Comparison of ENCODE assay signal across 15 cellular contexts in the genomic region with DNA sequence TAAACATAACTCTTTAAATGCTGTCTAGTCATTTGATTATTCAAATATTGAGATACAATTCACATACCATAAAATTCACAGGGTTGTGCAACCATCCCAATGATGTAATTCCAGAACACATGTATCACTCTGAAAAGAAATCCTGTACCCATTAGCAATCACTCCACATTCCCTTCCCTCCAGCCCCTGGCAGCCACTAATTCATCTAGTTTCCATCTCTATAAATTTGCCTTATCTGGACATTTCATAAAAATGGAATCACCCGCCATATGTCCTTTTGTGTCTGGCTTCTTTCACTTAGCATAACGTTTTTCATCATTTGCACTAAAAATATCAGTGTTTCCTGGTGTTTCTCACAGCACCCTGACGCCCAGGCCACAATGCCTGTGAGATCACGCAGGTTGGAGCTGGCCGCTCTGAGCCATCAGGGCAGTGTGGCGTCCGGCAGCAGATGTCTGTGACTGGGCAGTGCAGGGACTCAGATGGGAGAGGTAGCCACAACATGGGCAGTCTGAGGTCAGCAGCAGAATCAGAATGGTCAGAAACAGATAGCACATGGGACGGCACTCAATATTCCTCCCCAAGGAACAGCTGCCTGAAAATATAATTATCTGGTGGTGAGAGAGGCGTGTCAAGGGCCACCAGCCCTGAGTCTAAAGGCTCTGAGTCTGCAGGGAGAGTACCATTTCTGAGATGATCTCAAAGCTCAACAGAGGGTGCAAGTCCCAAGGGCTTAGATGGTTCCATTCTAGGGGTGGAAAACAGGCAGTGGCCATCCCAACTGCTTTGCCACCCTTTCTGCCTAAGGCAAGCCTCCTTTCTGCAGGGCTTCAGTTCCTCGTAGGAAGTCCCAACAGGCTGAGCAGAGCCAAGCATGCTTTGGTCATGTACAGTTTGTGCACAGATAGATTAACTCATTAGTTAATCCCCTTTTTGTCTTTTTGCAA.
DNase-seq lines count a peak whose midpoint lies in the region; ATAC-seq, FAIRE-seq and TF ChIP-seq lines count a peak whose summit lies in the region.
"Had no signal": no experiment of that assay in that cellular context is flagged by ENCODE, and none has a peak within 500 bp of the region (broad histone marks: within the 10 kb centered on the region; RNA-seq: fewer than 3 reads in every experiment).

No MANE protein-coding gene starts in this region.

- H2BK12ac ChIP-seq in mesenchymal stem cell (ENCODE audit: low read length in 2 of 2): peak overlapping the region in 1 of 2 experiments; percentile 55

- H3K36me3 Mint-ChIP-seq in astrocyte (ENCODE audit: low read depth, unreplicated experiment): peaks cover 2% of the 10 kb centered on the region
- H3K36me3 Mint-ChIP-seq in CD8-positive, alpha-beta T cell: no peaks in the 10 kb centered on the region

- no peak overlapping the region for H2AFZ ChIP-seq in GM23248
- no peak overlapping the region for H2AFZ ChIP-seq in astrocyte (ENCODE audit: low read depth, low read length)
- no peak overlapping the region for H2AFZ ChIP-seq in mesenchymal stem cell (ENCODE audit: low read depth, low read length)
- H2AFZ ChIP-seq in PC-9: no peak overlapping the region

- H3K9me2 ChIP-seq in GM23248 (ENCODE audit: insufficient read depth): no peaks in the 10 kb centered on the region
- H3K9me2 ChIP-seq in PC-9 (ENCODE audit: insufficient read depth): no peaks in the 10 kb centered on the region

- peak; percentile 88 for DNase-seq in AG10803 (ENCODE audit: low read depth)
- DNase-seq in GM23248: peak; percentile 75
- peak; percentile 59 for DNase-seq in astrocyte (ENCODE audit: low read depth)
- DNase-seq in mesenchymal stem cell: peak; percentile 83
- DNase-seq in PC-9: no peak
- DNase-seq in omental fat pad (ENCODE audit: low spot score): no peak
- DNase-seq in DMS53 treated with DMSO at 0.1 percent for 48 hours (lab: John Stamatoyannopoulos, UW; ENCODE audit: unreplicated experiment): no peak
- no peak for DNase-seq in CD8-positive, alpha-beta T cell
- DNase-seq: activated effector memory CD4-positive, alpha-beta T cell treated with anti-CD3 and anti-CD28 coated beads, Interleukin-2, amount 50 U/mL, for 16 hours; CD4-positive, CD25-positive, alpha-beta regulatory T cell; left colon; NCI-H1105 treated with DMSO at 0.1 percent for 48 hours; NCI-H524 treated with DMSO at 0.1 percent for 48 hours had no signal

- no peak overlapping the region for H2BK15ac ChIP-seq in mesenchymal stem cell (ENCODE audit: low read depth, poor library complexity, severe bottlenecking)

- H3K27me3 ChIP-seq in GM23248 (replicated peaks; ENCODE audit: insufficient read depth) (no peaks in the 10 kb centered on the region), astrocyte (ENCODE audit: insufficient read depth, low read length) (no peaks in the 10 kb centered on the region), mesenchymal stem cell (ENCODE audit: control insufficient read depth in 1 of 2, insufficient read depth in 1 of 2, low read length in 2 of 2) (peaks cover 0 to 15% of the 10 kb centered on the region in 2 experiments), PC-9 (ENCODE audit: insufficient read depth, low read depth) (no peaks in the 10 kb centered on the region)
- H3K27me3 ChIP-seq in CD8-positive, alpha-beta T cell (ENCODE audit: insufficient read depth, low read length): no peaks in the 10 kb centered on the region
- H3K27me3 ChIP-seq: colonic mucosa had no signal

- BruUV-seq in PC-9 (replicated peaks; lab: Mats Ljungman, UMichigan): no TSS peak

- H3K36me3 ChIP-seq in GM23248 (ENCODE audit: low read depth): no peaks in the 10 kb centered on the region
- H3K36me3 ChIP-seq in astrocyte (ENCODE audit: insufficient read depth, low read length): no peaks in the 10 kb centered on the region
- no peaks in the 10 kb centered on the region for H3K36me3 ChIP-seq in mesenchymal stem cell (ENCODE audit: control insufficient read depth in 1 of 2, insufficient read depth in 2 of 2, low read depth in 1 of 2, low read length in 2 of 2)
- no peaks in the 10 kb centered on the region for H3K36me3 ChIP-seq in PC-9 (ENCODE audit: low read depth)
- H3K36me3 ChIP-seq in CD8-positive, alpha-beta T cell (ENCODE audit: insufficient read depth, low read length): no peaks in the 10 kb centered on the region
- H3K36me3 ChIP-seq: colonic mucosa had no signal

- no peak overlapping the region for H2AK5ac ChIP-seq in mesenchymal stem cell (ENCODE audit: low read length, severe bottlenecking)

- H4K8ac ChIP-seq in mesenchymal stem cell (ENCODE audit: low read length): no peak overlapping the region

- H3K9ac ChIP-seq in GM23248 (no peak overlapping the region), astrocyte (ENCODE audit: low read length) (no peak overlapping the region), mesenchymal stem cell (ENCODE audit: low read length) (no peak overlapping the region)

- WGBS in GM23248 (ENCODE audit: low coverage in 1 of 2, low lambda C conversion rate in 2 of 2, missing lambda C conversion rate in 2 of 2), 2 experiments: 55 to 58% methylated on average over 10 of the region's 10 CpGs
- WGBS in mesenchymal stem cell: 83% methylated on average over 9 of the region's 10 CpGs

- no peaks in the 10 kb centered on the region for H3K4me1 Mint-ChIP-seq in astrocyte (ENCODE audit: low read depth, unreplicated experiment)
- peaks cover 5% of the 10 kb centered on the region for H3K4me1 Mint-ChIP-seq in CD8-positive, alpha-beta T cell (ENCODE audit: low read depth)

- H3K4me3 ChIP-seq in AG10803 (ENCODE audit: low read length) (no peak overlapping the region), GM23248 (no peak overlapping the region), astrocyte (ENCODE audit: insufficient read depth, low read depth, low read length) (no peak overlapping the region), mesenchymal stem cell (ENCODE audit: insufficient read depth in 1 of 2, low read depth in 1 of 2, low read length in 2 of 2) (no peak overlapping the region), PC-9 (no peak overlapping the region)
- H3K4me3 ChIP-seq in CD8-positive, alpha-beta T cell (ENCODE audit: low read depth, low read length): no peak overlapping the region
- H3K4me3 ChIP-seq: colonic mucosa had no signal

- H3K27ac ChIP-seq in GM23248: peak overlapping the region; percentile 47
- H3K27ac ChIP-seq in astrocyte (ENCODE audit: low read depth, low read length): no peak overlapping the region
- no peak overlapping the region for H3K27ac ChIP-seq in mesenchymal stem cell (ENCODE audit: low read length, poor library complexity, severe bottlenecking)
- H3K27ac ChIP-seq in PC-9: no peak overlapping the region
- no peak overlapping the region for H3K27ac ChIP-seq in CD8-positive, alpha-beta T cell (ENCODE audit: low read depth, low read length)
- H3K27ac ChIP-seq: colonic mucosa had no signal

- peak overlapping the region in 1 of 2 experiments; percentile 63 for H3K14ac ChIP-seq in mesenchymal stem cell (ENCODE audit: low read length in 2 of 2)

- H3K4me3 Mint-ChIP-seq in astrocyte (ENCODE audit: unreplicated experiment): no peak overlapping the region
- no peak overlapping the region for H3K4me3 Mint-ChIP-seq in CD8-positive, alpha-beta T cell
- H3K4me3 Mint-ChIP-seq: CD4-positive, CD25-positive, alpha-beta regulatory T cell had no signal

- H3F3A ChIP-seq in GM23248 (ENCODE audit: insufficient read depth): 0 out of 2 replicates have a peak, but pooled peaks cover 15% of the 10 kb centered on the region
- H3F3A ChIP-seq in PC-9 (ENCODE audit: insufficient read depth, low read depth): no peaks in the 10 kb centered on the region

- H3K18ac ChIP-seq in mesenchymal stem cell (ENCODE audit: low read depth in 1 of 2, low read length in 2 of 2): no peak overlapping the region

- no peaks in the 10 kb centered on the region for H3K79me2 ChIP-seq in GM23248 (ENCODE audit: insufficient read depth)
- peaks cover 39% of the 10 kb centered on the region for H3K79me2 ChIP-seq in astrocyte (ENCODE audit: insufficient read depth, low read length)
- H3K79me2 ChIP-seq in PC-9 (ENCODE audit: low read depth): no peaks in the 10 kb centered on the region

- H3K23ac ChIP-seq in mesenchymal stem cell (ENCODE audit: low read length in 2 of 2): no peak overlapping the region

- ATAC-seq in omental fat pad (ENCODE audit: low FRiP score): no peak
- ATAC-seq in CD8-positive, alpha-beta T cell: no peak
- ATAC-seq: activated CD4-positive, CD25-positive, alpha-beta regulatory T cell treated with anti-CD3 and anti-CD28 coated beads, Interleukin-2, amount 50 U/mL, for 24 hours; left colon had no signal

- CTCF ChIA-PET in PC-9 (lab: Charles Lee): no interaction called here
- CTCF ChIA-PET in CD8-positive, alpha-beta T cell (lab: Charles Lee): interaction anchor here (1.5 kb wide), 1 partner anchor 16 kb away, joined by 3 read pairs; no protein-coding TSS in a partner anchor

- H3K9me3 ChIP-seq in GM23248 (ENCODE audit: low read depth) (no peaks in the 10 kb centered on the region), astrocyte (ENCODE audit: insufficient read depth, low read depth, low read length) (no peaks in the 10 kb centered on the region), mesenchymal stem cell (ENCODE audit: control insufficient read depth, low read length) (no peaks in the 10 kb centered on the region), PC-9 (ENCODE audit: insufficient read depth, low read depth) (no peaks in the 10 kb centered on the region)
- no peaks in the 10 kb centered on the region for H3K9me3 ChIP-seq in CD8-positive, alpha-beta T cell (ENCODE audit: low read length)
- H3K9me3 ChIP-seq: colonic mucosa had no signal

- H3K4me2 ChIP-seq in GM23248 (ENCODE audit: unreplicated experiment) (peak overlapping the region; percentile 13), astrocyte (ENCODE audit: low read length) (no peak overlapping the region), mesenchymal stem cell (ENCODE audit: low read length, poor library complexity, severe bottlenecking) (no peak overlapping the region), PC-9 (no peak overlapping the region)

- H4K91ac ChIP-seq in mesenchymal stem cell (ENCODE audit: low read length): no peak overlapping the region

- H3K79me1 ChIP-seq in mesenchymal stem cell (replicated peaks; ENCODE audit: low read length, poor library complexity, severe bottlenecking): peaks cover 2% of the 10 kb centered on the region

- POLR2A ChIA-PET in PC-9 (lab: Charles Lee; ENCODE audit: unreplicated experiment): no interaction called here
- POLR2A ChIA-PET in CD8-positive, alpha-beta T cell (lab: Charles Lee): interaction anchor here (0.6 to 1.1 kb wide), 2 partner anchors 22 to 318 kb away, joined by 3 read pairs; no protein-coding TSS in a partner anchor

- H2BK120ac ChIP-seq in mesenchymal stem cell (ENCODE audit: low read depth, low read length): no peak overlapping the region

- H4K20me1 ChIP-seq in GM23248 (ENCODE audit: insufficient read depth) (no peaks in the 10 kb centered on the region), astrocyte (ENCODE audit: insufficient read depth, low read length) (peaks cover 15% of the 10 kb centered on the region), PC-9 (ENCODE audit: insufficient read depth) (no peaks in the 10 kb centered on the region)

- in situ Hi-C loops in GM23248 (cut with MboI): no loop called here

- TF ChIP-seq CTCF in AG10803 (conservative IDR thresholded peaks at IDR 0.05; ENCODE audit: low read length) (no peak), astrocyte (IDR thresholded peaks at IDR 0.05; ENCODE audit: insufficient read depth, low read depth, low read length) (no peak), PC-9 (conservative IDR thresholded peaks at IDR 0.05) (no peak), omental fat pad (IDR thresholded peaks at IDR 0.05) (no peak)
- no peak for TF ChIP-seq CTCF in CD8-positive, alpha-beta T cell (IDR thresholded peaks at IDR 0.05)

- H3K4ac ChIP-seq in mesenchymal stem cell (ENCODE audit: low read depth in 1 of 2, low read length in 2 of 2): no peak overlapping the region

- no peak overlapping the region for H2BK5ac ChIP-seq in mesenchymal stem cell (ENCODE audit: low read depth, low read length, poor library complexity, severe bottlenecking)

- intact Hi-C loops in PC-9 (cut with micrococcal nuclease; ENCODE audit: unreplicated experiment): no loop called here
- intact Hi-C loops in CD8-positive, alpha-beta T cell (cut with DNase I, micrococcal nuclease): no loop called here

- H3K27me3 Mint-ChIP-seq in astrocyte (ENCODE audit: low read depth, unreplicated experiment): peaks cover 14% of the 10 kb centered on the region
- no peaks in the 10 kb centered on the region for H3K27me3 Mint-ChIP-seq in CD8-positive, alpha-beta T cell (ENCODE audit: low read depth)
- H3K27me3 Mint-ChIP-seq: CD4-positive, CD25-positive, alpha-beta regulatory T cell had no signal

- no peak for FAIRE-seq in astrocyte (lab: Jason Lieb, UNC)

- H3K4me1 ChIP-seq in GM23248 (ENCODE audit: insufficient read depth) (peaks cover 19% of the 10 kb centered on the region), astrocyte (ENCODE audit: insufficient read depth, low read length) (peaks cover 5% of the 10 kb centered on the region), mesenchymal stem cell (ENCODE audit: control insufficient read depth, insufficient read depth, low read depth, low read length) (peaks cover 5% of the 10 kb centered on the region), PC-9 (replicated peaks; ENCODE audit: insufficient read depth) (no peaks in the 10 kb centered on the region)
- H3K4me1 ChIP-seq in CD8-positive, alpha-beta T cell (ENCODE audit: insufficient read depth, low read length): no peaks in the 10 kb centered on the region
- H3K4me1 ChIP-seq: colonic mucosa had no signal

- H3K27ac Mint-ChIP-seq in astrocyte (ENCODE audit: unreplicated experiment): no peak overlapping the region
- H3K27ac Mint-ChIP-seq in CD8-positive, alpha-beta T cell: no peak overlapping the region

- H3K9me3 Mint-ChIP-seq in astrocyte (ENCODE audit: unreplicated experiment): no peaks in the 10 kb centered on the region
- no peaks in the 10 kb centered on the region for H3K9me3 Mint-ChIP-seq in CD8-positive, alpha-beta T cell

Comparison
In these comparisons a context has a peak if more than half of its experiments do, and no peak if none do; other contexts are left out.
1. DNase-seq: peak in AG10803 (single experiment), GM23248 (single experiment), astrocyte (single experiment) and mesenchymal stem cell (single experiment); none in PC-9 (0 of 2), omental fat pad (single experiment), DMS53 treated with DMSO at 0.1 percent for 48 hours (single experiment) and CD8-positive, alpha-beta T cell (0 of 7).